1 cellular context compared by ENCODE assay signal in the genomic region with DNA sequence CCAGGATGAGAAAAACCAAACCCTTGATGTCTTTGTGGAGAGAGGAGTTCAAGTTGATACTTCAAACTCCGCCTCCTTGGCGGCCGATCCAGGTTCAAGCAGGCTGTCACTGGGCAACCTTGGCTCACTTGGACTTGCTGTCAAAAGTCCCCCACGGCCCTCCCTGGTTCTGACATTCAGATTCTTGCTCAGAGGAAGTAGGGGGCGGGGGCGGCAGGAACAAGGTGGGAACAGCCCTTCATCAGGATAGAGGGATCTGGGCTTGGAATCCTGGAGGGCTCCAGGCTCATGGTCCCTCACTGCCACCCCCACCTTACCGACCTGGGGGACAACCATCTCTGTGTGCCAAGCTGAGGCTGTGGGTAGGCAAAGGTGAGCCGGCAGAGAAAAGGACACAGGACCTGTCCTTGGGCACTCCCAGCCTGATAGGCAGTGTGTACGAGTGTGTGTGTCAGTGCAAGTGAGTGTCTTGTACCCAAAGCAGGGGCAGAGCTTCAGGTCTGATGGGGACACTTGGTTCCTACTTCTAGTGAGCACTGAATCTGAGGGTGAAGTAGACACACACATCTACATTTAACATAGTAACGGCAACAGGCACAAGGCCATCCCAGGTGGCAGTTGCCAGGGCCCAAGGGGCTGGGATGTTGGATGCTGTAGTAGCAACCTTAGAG.
TF ChIP-seq lines count a peak whose summit lies in the region.

No MANE protein-coding gene starts in this region.

TF ChIP-seq in HepG2, 621 proteins besides CTCF, POLR2A, EP300 and RAD21:
- TF ChIP-seq ATF7 (IDR thresholded peaks at IDR 0.05) (no peak), ATF7 (CRISPR knock-in tag; IDR thresholded peaks at IDR 0.05) (0 out of 2 replicates have a peak, but pooled peaks have one; percentile 12), ELK4 (CRISPR knock-in tag; IDR thresholded peaks at IDR 0.05; ENCODE audit: borderline replicate concordance) (no peak), HMG20A (CRISPR knock-in tag; IDR thresholded peaks at IDR 0.05; ENCODE audit: borderline replicate concordance) (no peak), KDM6A (CRISPR knock-in tag; IDR thresholded peaks at IDR 0.05; ENCODE audit: low read depth) (no peak), FUBP1 (CRISPR knock-in tag; IDR thresholded peaks at IDR 0.05; ENCODE audit: borderline replicate concordance) (no peak), ZNF577 (CRISPR knock-in tag; IDR thresholded peaks at IDR 0.05; ENCODE audit: borderline replicate concordance, low read depth) (no peak), HDAC2 (CRISPR knock-in tag; IDR thresholded peaks at IDR 0.05) (no peak), SMAD3 (CRISPR knock-in tag; IDR thresholded peaks at IDR 0.05) (no peak), GATA4 (IDR thresholded peaks at IDR 0.05; ENCODE audit: borderline replicate concordance, low read depth) (no peak), ZNF44 (CRISPR knock-in tag; IDR thresholded peaks at IDR 0.05) (0 out of 2 replicates have a peak, but pooled peaks have one; percentile 47), ZNF232 (CRISPR knock-in tag; IDR thresholded peaks at IDR 0.05; ENCODE audit: borderline replicate concordance) (peak; percentile 97; the same call in 1 of the 2 replicates), HNF1B (CRISPR knock-in tag; IDR thresholded peaks at IDR 0.05) (no peak), ELF3 (CRISPR knock-in tag; IDR thresholded peaks at IDR 0.05) (no peak), FOXP1 (IDR thresholded peaks at IDR 0.05) (no peak), FOXP1 (CRISPR knock-in tag; IDR thresholded peaks at IDR 0.05) (no peak), FOXC1 (CRISPR knock-in tag; IDR thresholded peaks at IDR 0.05; ENCODE audit: borderline replicate concordance) (no peak), ZNF546 (CRISPR knock-in tag; conservative IDR thresholded peaks at IDR 0.05) (no peak), CSRNP2 (CRISPR knock-in tag; conservative IDR thresholded peaks at IDR 0.05; ENCODE audit: low read depth) (no peak), SAP130 (CRISPR knock-in tag; IDR thresholded peaks at IDR 0.05; ENCODE audit: low read depth) (0 out of 2 replicates have a peak, but pooled peaks have one; percentile 4), ZNF12 (CRISPR knock-in tag; IDR thresholded peaks at IDR 0.05) (peak; percentile 42; the same call in 1 of the 2 replicates), KMT2A (CRISPR knock-in tag; IDR thresholded peaks at IDR 0.05) (no peak), TGIF2 (CRISPR knock-in tag; IDR thresholded peaks at IDR 0.05) (peak; percentile 30; the same call in 1 of the 2 replicates)
- TF ChIP-seq, protein P1, sequence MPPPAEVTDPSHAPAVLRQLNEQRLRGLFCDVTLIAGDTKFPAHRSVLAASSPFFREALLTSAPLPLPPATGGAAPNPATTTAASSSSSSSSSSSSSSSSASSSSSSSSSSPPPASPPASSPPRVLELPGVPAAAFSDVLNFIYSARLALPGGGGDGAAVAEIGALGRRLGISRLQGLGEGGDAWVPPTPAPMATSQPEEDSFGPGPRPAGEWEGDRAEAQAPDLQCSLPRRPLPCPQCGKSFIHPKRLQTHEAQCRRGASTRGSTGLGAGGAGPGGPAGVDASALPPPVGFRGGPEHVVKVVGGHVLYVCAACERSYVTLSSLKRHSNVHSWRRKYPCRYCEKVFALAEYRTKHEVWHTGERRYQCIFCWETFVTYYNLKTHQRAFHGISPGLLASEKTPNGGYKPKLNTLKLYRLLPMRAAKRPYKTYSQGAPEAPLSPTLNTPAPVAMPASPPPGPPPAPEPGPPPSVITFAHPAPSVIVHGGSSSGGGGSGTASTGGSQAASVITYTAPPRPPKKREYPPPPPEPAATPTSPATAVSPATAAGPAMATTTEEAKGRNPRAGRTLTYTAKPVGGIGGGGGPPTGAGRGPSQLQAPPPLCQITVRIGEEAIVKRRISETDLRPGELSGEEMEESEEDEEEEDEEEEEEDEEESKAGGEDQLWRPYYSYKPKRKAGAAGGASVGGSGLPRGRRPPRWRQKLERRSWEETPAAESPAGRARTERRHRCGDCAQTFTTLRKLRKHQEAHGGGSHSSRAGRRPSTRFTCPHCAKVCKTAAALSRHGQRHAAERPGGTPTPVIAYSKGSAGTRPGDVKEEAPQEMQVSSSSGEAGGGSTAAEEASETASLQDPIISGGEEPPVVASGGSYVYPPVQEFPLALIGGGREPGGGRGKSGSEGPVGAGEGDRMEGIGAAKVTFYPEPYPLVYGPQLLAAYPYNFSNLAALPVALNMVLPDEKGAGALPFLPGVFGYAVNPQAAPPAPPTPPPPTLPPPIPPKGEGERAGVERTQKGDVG (CRISPR knock-in tag; IDR thresholded peaks at IDR 0.05; ENCODE audit: borderline replicate concordance): 0 out of 2 replicates have a peak, but pooled peaks have one; percentile 7
- TF ChIP-seq, protein P2, sequence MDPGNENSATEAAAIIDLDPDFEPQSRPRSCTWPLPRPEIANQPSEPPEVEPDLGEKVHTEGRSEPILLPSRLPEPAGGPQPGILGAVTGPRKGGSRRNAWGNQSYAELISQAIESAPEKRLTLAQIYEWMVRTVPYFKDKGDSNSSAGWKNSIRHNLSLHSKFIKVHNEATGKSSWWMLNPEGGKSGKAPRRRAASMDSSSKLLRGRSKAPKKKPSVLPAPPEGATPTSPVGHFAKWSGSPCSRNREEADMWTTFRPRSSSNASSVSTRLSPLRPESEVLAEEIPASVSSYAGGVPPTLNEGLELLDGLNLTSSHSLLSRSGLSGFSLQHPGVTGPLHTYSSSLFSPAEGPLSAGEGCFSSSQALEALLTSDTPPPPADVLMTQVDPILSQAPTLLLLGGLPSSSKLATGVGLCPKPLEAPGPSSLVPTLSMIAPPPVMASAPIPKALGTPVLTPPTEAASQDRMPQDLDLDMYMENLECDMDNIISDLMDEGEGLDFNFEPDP (CRISPR knock-in tag; conservative IDR thresholded peaks at IDR 0.05): no peak
- TF ChIP-seq, protein P3, sequence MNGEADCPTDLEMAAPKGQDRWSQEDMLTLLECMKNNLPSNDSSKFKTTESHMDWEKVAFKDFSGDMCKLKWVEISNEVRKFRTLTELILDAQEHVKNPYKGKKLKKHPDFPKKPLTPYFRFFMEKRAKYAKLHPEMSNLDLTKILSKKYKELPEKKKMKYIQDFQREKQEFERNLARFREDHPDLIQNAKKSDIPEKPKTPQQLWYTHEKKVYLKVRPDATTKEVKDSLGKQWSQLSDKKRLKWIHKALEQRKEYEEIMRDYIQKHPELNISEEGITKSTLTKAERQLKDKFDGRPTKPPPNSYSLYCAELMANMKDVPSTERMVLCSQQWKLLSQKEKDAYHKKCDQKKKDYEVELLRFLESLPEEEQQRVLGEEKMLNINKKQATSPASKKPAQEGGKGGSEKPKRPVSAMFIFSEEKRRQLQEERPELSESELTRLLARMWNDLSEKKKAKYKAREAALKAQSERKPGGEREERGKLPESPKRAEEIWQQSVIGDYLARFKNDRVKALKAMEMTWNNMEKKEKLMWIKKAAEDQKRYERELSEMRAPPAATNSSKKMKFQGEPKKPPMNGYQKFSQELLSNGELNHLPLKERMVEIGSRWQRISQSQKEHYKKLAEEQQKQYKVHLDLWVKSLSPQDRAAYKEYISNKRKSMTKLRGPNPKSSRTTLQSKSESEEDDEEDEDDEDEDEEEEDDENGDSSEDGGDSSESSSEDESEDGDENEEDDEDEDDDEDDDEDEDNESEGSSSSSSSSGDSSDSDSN (CRISPR knock-in tag; IDR thresholded peaks at IDR 0.05): 0 out of 2 replicates have a peak, but pooled peaks have one; percentile 20
TF ChIP-seq in HepG2: peak in this region for 8.
